Comparison of ENCODE assay signal across 21 cellular contexts in genomic region chr7:154178890-154179289, GRCh38.
DNase-seq lines count a peak whose midpoint lies in the region; ATAC-seq, FAIRE-seq and TF ChIP-seq lines count a peak whose summit lies in the region.
"Had no signal": no experiment of that assay in that cellular context is flagged by ENCODE, and none has a peak within 500 bp of the region (broad histone marks: within the 10 kb centered on the region; RNA-seq: fewer than 3 reads in every experiment).

No MANE protein-coding gene starts in this region.

- TF ChIP-seq CTCF in A549 (IDR thresholded peaks at IDR 0.05): no peak
- no peak for TF ChIP-seq CTCF in K562 (IDR thresholded peaks at IDR 0.05 in 2 of 3, conservative IDR thresholded peaks at IDR 0.05 in 1 of 3; ENCODE audit: insufficient read depth in 2 of 3, low read depth in 1 of 3, low read length in 3 of 3)
- TF ChIP-seq CTCF in ascending aorta (IDR thresholded peaks at IDR 0.05): no peak
- no peak for TF ChIP-seq CTCF in HFFc6 (IDR thresholded peaks at IDR 0.05)

- TF ChIP-seq EP300 in A549 (IDR thresholded peaks at IDR 0.05): no peak
- TF ChIP-seq EP300 in K562 (IDR thresholded peaks at IDR 0.05; ENCODE audit: low read length): no peak

- no peaks in the 10 kb centered on the region for H4K20me1 ChIP-seq in K562 (replicated peaks; ENCODE audit: control insufficient read depth, insufficient read depth, low read length)

- intact Hi-C loops in K562 (cut with micrococcal nuclease) (no loop called here), ascending aorta (cut with DNase I) (no loop called here)

- H3K36me3 Mint-ChIP-seq in HFFc6 (ENCODE audit: low read depth): peaks cover 10% of the 10 kb centered on the region
- H3K36me3 Mint-ChIP-seq in activated T-helper 17 cell treated with anti-CD3 and anti-CD28 coated beads, Interleukin-2, amount 50 U/mL, for 72 hours (ENCODE audit: low read depth): no peaks in the 10 kb centered on the region

- H3K4me1 ChIP-seq in A549 (no peaks in the 10 kb centered on the region), K562 (replicated peaks in 1 of 2; ENCODE audit: control insufficient read depth in 2 of 2, insufficient read depth in 2 of 2, low read length in 2 of 2) (no peaks in the 10 kb centered on the region), ascending aorta (no peaks in the 10 kb centered on the region)
- H3K4me1 ChIP-seq: SJCRH30 had no signal

- H3K9me3 ChIP-seq in A549 (no peaks in the 10 kb centered on the region), K562 (replicated peaks; ENCODE audit: control insufficient read depth, insufficient read depth, low read depth, low read length) (no peaks in the 10 kb centered on the region), ascending aorta (no peaks in the 10 kb centered on the region)
- H3K9me3 ChIP-seq: SJCRH30 had no signal

- ATAC-seq in A549: peak in 1 of 2 experiments; percentile 44; a peak in 2 of 6 replicates
- ATAC-seq in K562: no peak
- ATAC-seq in activated T-helper 17 cell treated with anti-CD3 and anti-CD28 coated beads, Interleukin-2, amount 50 U/mL, for 72 hours (replicated peaks): no peak

- in situ Hi-C loops in K562 (cut with MboI): no loop called here

- FAIRE-seq in A549 (lab: Jason Lieb, UNC) (no peak), K562 (lab: Jason Lieb, UNC) (no peak)
- FAIRE-seq: HTR-8/SVneo had no signal

- H3K4me3 ChIP-seq in A549: no peak overlapping the region
- H3K4me3 ChIP-seq in K562: no peak overlapping the region
- no peak overlapping the region for H3K4me3 ChIP-seq in ascending aorta
- H3K4me3 ChIP-seq: SJCRH30 had no signal

- BruUV-seq in K562 (replicated peaks; lab: Mats Ljungman, UMichigan): no TSS peak

- CTCF ChIA-PET in A549 (lab: Yijun Ruan, JAX): no interaction called here
- CTCF ChIA-PET in K562 (lab: Yijun Ruan, JAX; ENCODE audit: low intra/inter-chr PET ratio): no interaction called here

- H3K36me3 ChIP-seq in K562 (ENCODE audit: control insufficient read depth, insufficient read depth, low read length) (no peaks in the 10 kb centered on the region), ascending aorta (no peaks in the 10 kb centered on the region)
- H3K36me3 ChIP-seq: SJCRH30 had no signal

- H3K9me3 Mint-ChIP-seq in HFFc6: peaks cover 52% of the 10 kb centered on the region
- H3K9me3 Mint-ChIP-seq in activated T-helper 17 cell treated with anti-CD3 and anti-CD28 coated beads, Interleukin-2, amount 50 U/mL, for 72 hours: no peaks in the 10 kb centered on the region

- no peak overlapping the region for H3K4me3 Mint-ChIP-seq in HFFc6
- H3K4me3 Mint-ChIP-seq in activated T-helper 17 cell treated with anti-CD3 and anti-CD28 coated beads, Interleukin-2, amount 50 U/mL, for 72 hours: no peak overlapping the region

- H3K4me1 Mint-ChIP-seq in HFFc6 (ENCODE audit: low read depth): no peaks in the 10 kb centered on the region
- no peaks in the 10 kb centered on the region for H3K4me1 Mint-ChIP-seq in activated T-helper 17 cell treated with anti-CD3 and anti-CD28 coated beads, Interleukin-2, amount 50 U/mL, for 72 hours

- H3K9ac ChIP-seq in K562 (ENCODE audit: insufficient read depth in 1 of 2, low read depth in 2 of 2, low read length in 2 of 2): no peak overlapping the region
- H3K9ac ChIP-seq: KMS-11 had no signal

- H2AFZ ChIP-seq in K562 (ENCODE audit: low read depth, low read length): no peak overlapping the region

- TF ChIP-seq RAD21 in A549 (conservative IDR thresholded peaks at IDR 0.05 in 1 of 2, IDR thresholded peaks at IDR 0.05 in 1 of 2): no peak
- no peak for TF ChIP-seq RAD21 in K562 (CRISPR knock-in tag; conservative IDR thresholded peaks at IDR 0.05 in 1 of 2, IDR thresholded peaks at IDR 0.05 in 1 of 2)

- no peaks in the 10 kb centered on the region for H3K79me2 ChIP-seq in K562 (ENCODE audit: control insufficient read depth, insufficient read depth, low read length)

- TF ChIP-seq POLR2A in A549 (IDR thresholded peaks at IDR 0.05; ENCODE audit: low read length) (no peak), K562 (conservative IDR thresholded peaks at IDR 0.05) (no peak)

- H3K27me3 ChIP-seq in K562 (ENCODE audit: control insufficient read depth in 2 of 2, insufficient read depth in 2 of 2, low read length in 2 of 2) (peaks cover 3 to 12% of the 10 kb centered on the region in 2 experiments; a peak in 3 of 5 replicates), ascending aorta (no peaks in the 10 kb centered on the region)

- H3K4me2 ChIP-seq in A549 (no peak overlapping the region), K562 (ENCODE audit: insufficient read depth, low read length) (no peak overlapping the region)
- H3K4me2 ChIP-seq: KMS-11 had no signal

- H3K27ac Mint-ChIP-seq in HFFc6: no peak overlapping the region
- H3K27ac Mint-ChIP-seq in activated T-helper 17 cell treated with anti-CD3 and anti-CD28 coated beads, Interleukin-2, amount 50 U/mL, for 72 hours: no peak overlapping the region

- no peaks in the 10 kb centered on the region; the same call in 1 of the 2 replicates for H3K27me3 Mint-ChIP-seq in HFFc6 (ENCODE audit: insufficient read depth)
- H3K27me3 Mint-ChIP-seq in activated T-helper 17 cell treated with anti-CD3 and anti-CD28 coated beads, Interleukin-2, amount 50 U/mL, for 72 hours: peaks cover 5% of the 10 kb centered on the region

- no peaks in the 10 kb centered on the region for H3K9me1 ChIP-seq in K562 (ENCODE audit: control insufficient read depth, insufficient read depth, low read length)

- POLR2A ChIA-PET in A549 (lab: Yijun Ruan, JAX): no interaction called here
- POLR2A ChIA-PET in K562 (lab: Yijun Ruan, JAX): no interaction called here

- H3K27ac ChIP-seq in A549 (no peak overlapping the region), K562 (ENCODE audit: extremely low read depth, low read depth, low read length) (no peak overlapping the region), ascending aorta (no peak overlapping the region)
- H3K27ac ChIP-seq: 22Rv1, KMS-11, SJCRH30 had no signal

- DNase-seq in A549 (ENCODE audit: low read depth in 1 of 2, low spot score in 1 of 2) (peak in 1 of 2 experiments; percentile 33), HK-2 (ENCODE audit: unreplicated experiment) (peak; percentile 7), K562 (ENCODE audit: extremely low read depth in 1 of 4, low spot score in 3 of 4) (no peak), kidney glomerular epithelial cell (lab: John Stamatoyannopoulos, UW) (peak; percentile 31), ascending aorta (ENCODE audit: low spot score in 2 of 2) (no peak), epidermal melanocyte (ENCODE audit: insufficient read length, low spot score) (no peak), HFFc6 (no peak)
- DNase-seq: AML-193; H7; NCI-H1105; NCI-H146; NCI-H2029; NCI-H2227 treated with DMSO at 0.1 percent for 48 hours; NCI-H510A treated with DMSO at 0.1 percent for 48 hours; NCI-H774; NK-92 treated with Interleukin-12 subunit alpha and Interleukin-12 subunit beta, amount 100 ng/mL, for 24 hours; SJCRH30 had no signal

TF ChIP-seq in A549, 52 proteins besides CTCF, POLR2A, EP300 and RAD21 (continues in another document):
- TF ChIP-seq E2F6 (IDR thresholded peaks at IDR 0.05; ENCODE audit: borderline replicate concordance, low read depth): no peak
- no peak for TF ChIP-seq RNF2 (IDR thresholded peaks at IDR 0.05; ENCODE audit: borderline replicate concordance, low read depth)
- no peak for TF ChIP-seq FOSL2 (IDR thresholded peaks at IDR 0.05)
- peak; percentile 12; the same call in 1 of the 2 replicates for TF ChIP-seq FOSL2 (CRISPR knock-in tag; IDR thresholded peaks at IDR 0.05)
- no peak for TF ChIP-seq ELK1 (IDR thresholded peaks at IDR 0.05; ENCODE audit: low read depth, low read length)
- TF ChIP-seq RFX5 (IDR thresholded peaks at IDR 0.05): no peak
- no peak for TF ChIP-seq CBX8 (IDR thresholded peaks at IDR 0.05)
- TF ChIP-seq GATA3 (IDR thresholded peaks at IDR 0.05; ENCODE audit: borderline replicate concordance): no peak

TF ChIP-seq in K562, 482 proteins besides CTCF, POLR2A, EP300 and RAD21:
- TF ChIP-seq JUND (IDR thresholded peaks at IDR 0.05; ENCODE audit: borderline replicate concordance, low read depth, low read length) (0 out of 2 replicates have a peak, but pooled peaks have one; percentile 3), JUND (tag; IDR thresholded peaks at IDR 0.05; ENCODE audit: borderline replicate concordance, low read depth, low read length) (no peak), KLF13 (tag; IDR thresholded peaks at IDR 0.05; ENCODE audit: borderline replicate concordance, low read depth) (no peak), DIDO1 (tag; IDR thresholded peaks at IDR 0.05; ENCODE audit: low read depth) (no peak), IRF1 (CRISPR knock-in tag; IDR thresholded peaks at IDR 0.05; ENCODE audit: borderline replicate concordance) (no peak), ZNF561 (CRISPR knock-in tag; conservative IDR thresholded peaks at IDR 0.05) (no peak), RHOXF2B (CRISPR knock-in tag; conservative IDR thresholded peaks at IDR 0.05) (no peak), NR2C2 (CRISPR knock-in tag; IDR thresholded peaks at IDR 0.05) (no peak), NR2C2 (tag; IDR thresholded peaks at IDR 0.05) (no peak)

Comparison
In these comparisons a context has a peak if more than half of its experiments do, and no peak if none do; other contexts are left out.
1. DNase-seq: peak in HK-2 (single experiment) and kidney glomerular epithelial cell (single experiment); none in K562 (0 of 4), ascending aorta (0 of 2), epidermal melanocyte (single experiment) and HFFc6 (single experiment).